1 cellular context compared by ENCODE assay signal in genomic region chr6:31730631-31731086, GRCh38.
TF ChIP-seq lines count a peak whose summit lies in the region.

No MANE protein-coding gene starts in this region.

TF ChIP-seq in HCT116, 20 proteins besides CTCF, POLR2A, EP300 and RAD21 (continued from another document):
- TF ChIP-seq ZBTB33 (IDR thresholded peaks at IDR 0.05; ENCODE audit: extremely low read depth, insufficient replicate concordance, low read length) (no peak), ZFX (IDR thresholded peaks at IDR 0.05) (no peak), ZNF274 (IDR thresholded peaks at IDR 0.05; ENCODE audit: low read depth, low read length) (no peak), EZH2phosphoT487 (IDR thresholded peaks at IDR 0.05; ENCODE audit: borderline replicate concordance) (no peak), FOSL1 (IDR thresholded peaks at IDR 0.05; ENCODE audit: low read depth) (no peak), JUND (IDR thresholded peaks at IDR 0.05) (no peak), EZH2 (IDR thresholded peaks at IDR 0.05) (no peak), YY1 (IDR thresholded peaks at IDR 0.05; ENCODE audit: extremely low read depth, insufficient replicate concordance, low read depth, low read length) (no peak)
